Comparison of ENCODE assay signal across 18 cellular contexts in the genomic region with DNA sequence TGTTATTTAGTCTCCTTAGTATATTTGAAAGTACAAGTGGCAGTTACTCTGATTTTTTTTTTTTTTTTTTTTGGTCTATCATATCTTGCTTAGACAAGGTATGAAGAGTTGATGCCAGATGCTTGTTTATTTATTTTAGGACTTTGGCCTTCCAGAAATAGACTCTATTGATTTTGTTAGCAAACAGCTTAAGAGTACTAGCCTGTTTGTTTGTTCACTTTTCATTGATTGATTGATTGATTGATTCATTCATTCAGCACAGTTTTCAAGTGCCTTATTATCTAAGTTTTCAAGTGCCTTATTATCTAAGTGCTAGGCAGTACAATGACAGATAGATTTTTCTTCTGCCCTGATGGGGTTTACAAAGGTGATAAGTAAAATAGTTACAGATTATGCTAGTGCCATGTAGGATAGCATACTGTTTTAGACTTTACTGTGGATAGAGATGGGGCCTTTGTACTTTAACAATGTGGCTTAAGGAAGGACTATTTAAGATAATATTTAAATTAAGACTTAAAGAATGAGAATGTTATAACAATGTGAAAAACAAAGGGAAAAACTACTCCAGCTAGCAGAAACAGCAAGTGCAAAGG.
"Had no signal": no experiment of that assay in that cellular context is flagged by ENCODE, and none has a peak within 500 bp of the region (broad histone marks: within the 10 kb centered on the region; RNA-seq: fewer than 3 reads in every experiment).

No MANE protein-coding gene starts in this region.

- H3K27ac ChIP-seq: ascending aorta, foreskin keratinocyte, left lung, neural progenitor cell, tibial nerve had no signal

- FAIRE-seq: colon, kidney had no signal

- H3K4me1 ChIP-seq: ascending aorta, left lung, neural progenitor cell, tibial nerve had no signal

- DNase-seq: activated CD4-positive, alpha-beta memory T cell treated with anti-CD3 and anti-CD28 coated beads, Interleukin-2, amount 10 ng/mL, durations not matched to agents 7 days and 5 days; activated CD4-positive, alpha-beta T cell treated with anti-CD3 and anti-CD28 coated beads for 48 hours; activated effector memory CD4-positive, alpha-beta T cell treated with anti-CD3 and anti-CD28 coated beads, Interleukin-2, amount 50 U/mL, for 16 hours; activated naive CD4-positive, alpha-beta T cell treated with anti-CD3 and anti-CD28 coated beads, Interleukin-2, amount 10 ng/mL, durations not matched to agents 7 days and 5 days; central memory CD4-positive, alpha-beta T cell; effector memory CD4-positive, alpha-beta T cell; foreskin keratinocyte; kidney; left lung; naive thymus-derived CD4-positive, alpha-beta T cell; retina; stimulated activated CD4-positive, alpha-beta T cell treated with anti-CD3 and anti-CD28 coated beads, Interleukin-4, amount 100 ng/mL, for 24 hours; substantia nigra; T-helper 2 cell had no signal

- H3K27me3 ChIP-seq: ascending aorta, foreskin keratinocyte, left lung, neural progenitor cell, tibial nerve had no signal

- H3K9me3 ChIP-seq: ascending aorta, left lung, tibial nerve had no signal

- H3K4me3 ChIP-seq: ascending aorta, left lung, neural progenitor cell, tibial nerve had no signal

- ATAC-seq: foreskin keratinocyte; left lung; naive thymus-derived CD4-positive, alpha-beta T cell had no signal
